Comparison of ENCODE assay signal across 6 cellular contexts in the genomic region with DNA sequence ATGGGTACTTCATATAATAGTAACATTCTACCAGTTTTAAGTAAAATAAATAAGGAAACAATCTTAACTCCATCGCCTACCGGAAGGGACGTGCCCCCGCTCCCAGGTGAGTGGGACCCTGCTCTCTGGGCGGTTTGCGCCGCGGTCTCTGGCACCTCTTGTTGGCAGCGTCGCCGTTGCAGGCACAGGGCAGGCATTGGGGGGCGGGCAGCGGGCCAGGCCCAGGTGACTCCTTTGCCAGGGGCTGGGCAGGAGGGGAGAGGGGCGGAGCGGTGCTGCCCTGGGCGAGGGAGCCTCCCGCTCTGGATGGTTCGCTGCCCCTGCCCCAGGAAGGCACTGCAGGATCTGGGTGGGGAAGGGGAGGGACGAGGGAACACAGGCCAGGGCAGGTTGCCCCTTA. TPM values are rescaled to one million over a fixed set of nuclear protein-coding genes. Genes with fewer than 3 reads are reported as not detected.
"Had no signal": no experiment of that assay in that cellular context is flagged by ENCODE, and none has a peak within 500 bp of the region (broad histone marks: within the 10 kb centered on the region; RNA-seq: fewer than 3 reads in every experiment).

No MANE protein-coding gene starts in this region.

RNA-seq across cellular contexts. Expression of a gene that starts 55.6 kb away (rescaled TPM):
- total RNA-seq: heart left ventricle, left ventricle myocardium superior, mononuclear cell, natural killer cell, omental fat pad, psoas muscle had no signal
